Comparison of ENCODE assay signal across 12 cellular contexts in the genomic region with DNA sequence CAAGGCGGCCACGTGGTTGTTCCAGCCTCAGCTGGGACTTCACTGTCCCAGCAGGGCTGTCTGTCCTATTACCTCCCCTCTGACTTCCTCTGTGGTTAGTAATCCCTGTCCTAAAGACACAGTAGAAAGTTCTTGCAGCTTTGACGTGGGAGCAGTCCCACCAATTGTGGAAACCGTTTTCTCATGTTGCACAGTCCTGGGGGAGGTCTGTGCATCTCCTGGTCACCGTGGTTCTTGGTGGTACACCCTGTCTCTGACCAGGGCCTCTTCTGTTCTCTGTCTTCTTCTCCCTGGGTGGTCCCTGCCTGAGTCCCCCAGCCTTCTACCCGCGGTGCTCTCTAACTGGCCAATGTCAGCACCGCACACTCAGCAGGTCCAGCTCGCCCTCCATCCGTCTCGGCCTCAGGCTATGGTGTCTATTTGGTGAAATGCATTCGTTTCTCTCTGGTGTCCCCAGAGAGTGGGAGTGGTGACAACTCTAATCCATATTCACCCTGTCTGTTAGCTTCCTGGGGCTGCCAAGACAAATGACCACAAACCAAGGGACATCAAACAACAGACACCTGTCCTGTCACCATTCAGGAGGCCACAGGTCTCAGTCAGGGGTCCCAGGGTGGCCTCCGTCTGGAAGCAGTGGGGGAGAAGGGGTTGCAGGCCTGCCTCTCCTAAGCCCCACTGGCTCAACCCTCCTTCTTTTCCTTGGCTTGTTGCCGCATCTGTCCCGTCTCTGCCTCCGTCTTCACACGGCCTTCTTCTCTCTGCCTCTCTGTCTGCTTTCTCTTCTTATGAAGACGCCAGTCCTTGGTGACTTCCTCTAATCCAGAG.
DNase-seq lines count a peak whose midpoint lies in the region; ATAC-seq, FAIRE-seq and TF ChIP-seq lines count a peak whose summit lies in the region.
"Had no signal": no experiment of that assay in that cellular context is flagged by ENCODE, and none has a peak within 500 bp of the region (broad histone marks: within the 10 kb centered on the region; RNA-seq: fewer than 3 reads in every experiment).

No MANE protein-coding gene starts in this region.

- H3K27ac ChIP-seq in 22Rv1 (peak overlapping the region; percentile 54), RWPE1 (peak overlapping the region; percentile 67), fibroblast of lung (ENCODE audit: insufficient read depth, low read length) (peak overlapping the region; percentile 60)
- no peak overlapping the region for H3K27ac ChIP-seq in naive thymus-derived CD4-positive, alpha-beta T cell (ENCODE audit: low read depth, low read length)

- peak; percentile 21 for ATAC-seq in naive thymus-derived CD4-positive, alpha-beta T cell
- ATAC-seq in HG03135 (IDR thresholded peaks at IDR 0.05; ENCODE audit: unreplicated experiment) = no peak
- ATAC-seq: activated CD8-positive, alpha-beta T cell treated with anti-CD3 and anti-CD28 coated beads, Interleukin-2, amount 10 ng/mL, durations not matched to agents 7 days and 5 days had no signal

- H3K9me3 ChIP-seq in fibroblast of lung (ENCODE audit: control insufficient read depth, insufficient read depth, low read depth, low read length) = no peaks in the 10 kb centered on the region
- no peaks in the 10 kb centered on the region for H3K9me3 ChIP-seq in naive thymus-derived CD4-positive, alpha-beta T cell (ENCODE audit: control insufficient read depth in 2 of 3, low read length in 3 of 3)

- H3K9ac ChIP-seq in fibroblast of lung (ENCODE audit: insufficient read depth, low read length) = no peak overlapping the region

- H3K27me3 Mint-ChIP-seq in naive thymus-derived CD4-positive, alpha-beta T cell = peaks cover 0 to 31% (median 4%) of the 10 kb centered on the region in 5 donors

- no peak overlapping the region for H2AFZ ChIP-seq in fibroblast of lung (ENCODE audit: low read length)

- no peak for TF ChIP-seq POLR2A in GM12892 (IDR thresholded peaks at IDR 0.05; ENCODE audit: low read depth, low read length)

- no peaks in the 10 kb centered on the region for H3K36me3 Mint-ChIP-seq in naive thymus-derived CD4-positive, alpha-beta T cell

- H3K27ac Mint-ChIP-seq in naive thymus-derived CD4-positive, alpha-beta T cell = peak overlapping the region in 1 of 9 donors; percentile 34
- H3K27ac Mint-ChIP-seq: activated CD8-positive, alpha-beta T cell treated with anti-CD3 and anti-CD28 coated beads, Interleukin-2, amount 10 ng/mL, durations not matched to agents 7 days and 5 days had no signal

- TF ChIP-seq CTCF in 22Rv1 (IDR thresholded peaks at IDR 0.05) (no peak), RWPE1 (conservative IDR thresholded peaks at IDR 0.05; ENCODE audit: low read depth) (no peak), fibroblast of lung (conservative IDR thresholded peaks at IDR 0.05 in 1 of 2, IDR thresholded peaks at IDR 0.05 in 1 of 2; ENCODE audit: low read depth in 1 of 2, low read length in 2 of 2) (no peak)

- H3K4me2 ChIP-seq in fibroblast of lung (ENCODE audit: extremely low read depth, insufficient read depth, low read length) = no peak overlapping the region

- peaks cover 42% of the 10 kb centered on the region for H3K36me3 ChIP-seq in fibroblast of lung (ENCODE audit: control insufficient read depth, insufficient read depth, low read length)
- no peaks in the 10 kb centered on the region for H3K36me3 ChIP-seq in naive thymus-derived CD4-positive, alpha-beta T cell (ENCODE audit: control insufficient read depth in 2 of 3, insufficient read depth in 3 of 3, low read length in 3 of 3)

- H3K4me3 ChIP-seq in fibroblast of lung (replicated peaks in 1 of 4; ENCODE audit: control extremely low read depth in 1 of 4, insufficient read depth in 1 of 4, low read depth in 3 of 4, low read length in 4 of 4) = no peak overlapping the region
- H3K4me3 ChIP-seq in naive thymus-derived CD4-positive, alpha-beta T cell (ENCODE audit: low read length) = no peak overlapping the region

- H3K4me1 ChIP-seq in fibroblast of lung (ENCODE audit: control insufficient read depth, extremely low read depth, insufficient read depth, low read length) = peaks cover 11% of the 10 kb centered on the region
- H3K4me1 ChIP-seq in naive thymus-derived CD4-positive, alpha-beta T cell (ENCODE audit: control insufficient read depth in 2 of 2, insufficient read depth in 2 of 2, low read length in 2 of 2) = no peaks in the 10 kb centered on the region

- peaks cover 0 to 2% (median 0%) of the 10 kb centered on the region in 11 donors for H3K9me3 Mint-ChIP-seq in naive thymus-derived CD4-positive, alpha-beta T cell

- POLR2A ChIA-PET in RWPE1 (lab: Yijun Ruan, JAX; ENCODE audit: low non-redundant PET) = no interaction called here
- POLR2A ChIA-PET in naive thymus-derived CD4-positive, alpha-beta T cell (lab: Charles Lee) = no interaction called here

- no peak overlapping the region for H3K4me3 Mint-ChIP-seq in naive thymus-derived CD4-positive, alpha-beta T cell
- H3K4me3 Mint-ChIP-seq: activated CD8-positive, alpha-beta T cell treated with anti-CD3 and anti-CD28 coated beads, Interleukin-2, amount 10 ng/mL, durations not matched to agents 7 days and 5 days had no signal

- CTCF ChIA-PET in RWPE1 (lab: Yijun Ruan, JAX) = no interaction called here
- CTCF ChIA-PET in naive thymus-derived CD4-positive, alpha-beta T cell (lab: Charles Lee) = no interaction called here

- no peaks in the 10 kb centered on the region for H3K27me3 ChIP-seq in fibroblast of lung (ENCODE audit: control insufficient read depth, insufficient read depth, low read length)
- no peaks in the 10 kb centered on the region for H3K27me3 ChIP-seq in naive thymus-derived CD4-positive, alpha-beta T cell (ENCODE audit: control insufficient read depth in 2 of 2, insufficient read depth in 2 of 2, low read length in 2 of 2)

- H3K4me1 Mint-ChIP-seq in naive thymus-derived CD4-positive, alpha-beta T cell = peaks cover 0 to 4% (median 0%) of the 10 kb centered on the region in 7 donors

- no peaks in the 10 kb centered on the region for H4K20me1 ChIP-seq in fibroblast of lung (ENCODE audit: control insufficient read depth, extremely low read depth, insufficient read depth, low read length)

- intact Hi-C loops in naive thymus-derived CD4-positive, alpha-beta T cell (cut with micrococcal nuclease) = no loop called here

- FAIRE-seq in GM12892 (lab: Jason Lieb, UNC) = no peak
- FAIRE-seq: colon had no signal

- peaks cover 57% of the 10 kb centered on the region for H3K79me2 ChIP-seq in fibroblast of lung (ENCODE audit: control insufficient read depth, insufficient read depth, low read length)

- DNase-seq in RWPE1 (ENCODE audit: low spot score) (no peak), fibroblast of lung (ENCODE audit: low read depth in 2 of 2) (peak in 1 of 2 donors; percentile 58), NCI-H128 (lab: John Stamatoyannopoulos, UW; ENCODE audit: unreplicated experiment) (no peak), mucosa of gallbladder (ENCODE audit: low spot score) (no peak), GM12892 (ENCODE audit: insufficient read length) (no peak)
- no peak for DNase-seq in naive thymus-derived CD4-positive, alpha-beta T cell
- DNase-seq: activated CD8-positive, alpha-beta T cell treated with anti-CD3 and anti-CD28 coated beads, Interleukin-2, amount 10 ng/mL, durations not matched to agents 7 days and 5 days; NCI-H187 treated with DMSO at 0.1 percent for 48 hours; stimulated activated CD4-positive, alpha-beta T cell treated with anti-CD3 and anti-CD28 coated beads, Interleukin-2, amount 100 ng/mL, for 48 hours had no signal
